21 cellular contexts compared by ENCODE assay signal in genomic region chr7:21972397-21972784, GRCh38. TPM values are rescaled to one million over a fixed set of nuclear protein-coding genes. Genes with fewer than 3 reads are reported as not detected.
A peak's percentile ranks its signal among the peaks of the same experiment; 100 is the strongest.
DNase-seq lines count a peak whose midpoint lies in the region; ATAC-seq lines count a peak whose summit lies in the region.
"Had no signal": no experiment of that assay in that cellular context is flagged by ENCODE, and none has a peak within 500 bp of the region (broad histone marks: within the 10 kb centered on the region; RNA-seq: fewer than 3 reads in every experiment).

No MANE protein-coding gene starts in this region.

- no peak for ATAC-seq in GM21423 (IDR thresholded peaks at IDR 0.05; ENCODE audit: unreplicated experiment)
- ATAC-seq in GM18519 (IDR thresholded peaks at IDR 0.05; ENCODE audit: low FRiP score, unreplicated experiment), result no peak
- ATAC-seq: activated CD4-positive, CD25-positive, alpha-beta regulatory T cell treated with anti-CD3 and anti-CD28 coated beads, Interleukin-2, amount 50 U/mL, for 24 hours; left lung; pancreas; stimulated activated naive CD8-positive, alpha-beta T cell treated with anti-CD3 and anti-CD28 coated beads, Interleukin-15, Interleukin-2, amounts not matched to agents 100 U/mL and 50 U/mL, for 24 hours had no signal

- peak; percentile 39 for DNase-seq in Daoy (ENCODE audit: low read depth)
- DNase-seq in HUDEP-2 (lab: John Stamatoyannopoulos, UW; ENCODE audit: unreplicated experiment in 76 of 76), result peak in 45 of 76 experiments; percentile 1 to 72 (median 21)
- DNase-seq in SHP77 treated with DMSO at 0.1 percent for 48 hours (lab: John Stamatoyannopoulos, UW), result peak; percentile 87
- DNase-seq in iPS DF 19.7 (ENCODE audit: low read depth, low spot score), result peak; percentile 20
- no peak for DNase-seq in NCI-H526 treated with DMSO at 0.1 percent for 48 hours (lab: John Stamatoyannopoulos, UW)
- DNase-seq in NK-92 (lab: John Stamatoyannopoulos, UW; ENCODE audit: unreplicated experiment), result no peak
- DNase-seq: activated gamma-delta T cell treated with Interleukin-2 at 50 U/mL for 16 hours; activated T-cell treated with anti-CD3 and anti-CD28 coated beads, Interleukin-2, amount 50 U/mL, for 1 hour; CD4-positive, CD25-positive, alpha-beta regulatory T cell; left lung; midbrain; MV-4-11; NCI-H187 treated with DMSO at 0.1 percent for 48 hours; NCI-H226; pancreas; RPMI8226; stimulated activated CD4-positive, alpha-beta T cell treated with anti-CD3 and anti-CD28 coated beads, Interleukin-4, amount 100 ng/mL, for 4 hours; stimulated activated naive CD8-positive, alpha-beta T cell treated with anti-CD3 and anti-CD28 coated beads, Interleukin-15, Interleukin-2, amounts not matched to agents 100 U/mL and 50 U/mL, for 24 hours had no signal

RNA-seq across cellular contexts. Expression of gene CDCA7L, which starts 26.7 kb away (rescaled TPM):
- total RNA-seq in Daoy (2014; rRNA removed; shearing (Covaris generic)), result 102 and 166 TPM in 2 replicates

Comparison
In these comparisons a context has a peak if more than half of its experiments do, and no peak if none do; other contexts are left out.
1. DNase-seq: peak in Daoy (single experiment), HUDEP-2 (45 of 76), SHP77 treated with DMSO at 0.1 percent for 48 hours (single experiment) and iPS DF 19.7 (single experiment); none in NCI-H526 treated with DMSO at 0.1 percent for 48 hours (single experiment) and NK-92 (single experiment).